In the genomic region with DNA sequence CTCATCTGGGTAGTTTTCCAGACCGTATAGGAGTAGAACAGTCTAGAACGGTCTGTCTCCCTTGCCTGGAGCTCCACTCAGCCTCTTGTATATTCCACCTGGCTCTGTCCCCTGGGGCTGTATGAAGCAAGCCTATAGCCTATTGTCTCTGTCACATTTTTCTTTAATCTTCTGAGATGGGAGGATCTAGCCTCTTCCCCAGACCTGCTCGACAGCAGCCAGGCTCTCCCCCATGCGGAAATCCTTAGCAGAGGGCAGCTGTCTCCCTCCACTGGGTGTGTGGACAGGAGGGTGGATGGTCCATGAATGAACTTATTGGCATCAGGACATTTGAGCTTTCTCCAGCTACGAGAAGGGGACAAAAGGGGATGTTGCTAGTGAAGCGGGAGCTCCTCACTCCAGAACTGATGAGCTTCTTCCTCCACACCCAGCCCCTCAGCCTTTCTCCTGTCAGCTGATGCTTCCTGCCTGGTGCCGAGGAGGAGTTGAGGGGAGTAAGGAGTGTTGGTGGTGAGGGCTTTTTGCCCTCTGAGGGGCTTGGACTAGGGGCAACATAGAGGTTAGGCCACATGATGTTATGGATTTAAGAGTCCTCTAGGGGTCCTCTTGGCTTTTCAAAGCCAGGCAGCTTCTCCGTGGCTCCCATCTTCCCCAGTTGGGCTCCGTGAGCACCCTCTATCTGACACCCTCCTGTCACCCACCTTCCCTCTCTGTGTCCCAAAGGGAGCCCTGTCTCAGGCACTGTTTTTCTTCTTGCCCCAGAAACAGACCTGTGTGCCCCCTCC, we compare ENCODE assay signal across 10 cellular contexts. TPM values are rescaled to one million over a fixed set of nuclear protein-coding genes. Genes with fewer than 3 reads are reported as not detected.
DNase-seq lines count a peak whose midpoint lies in the region; ATAC-seq, FAIRE-seq and TF ChIP-seq lines count a peak whose summit lies in the region.
"Had no signal": no experiment of that assay in that cellular context is flagged by ENCODE, and none has a peak within 500 bp of the region (broad histone marks: within the 10 kb centered on the region; RNA-seq: fewer than 3 reads in every experiment).

No MANE protein-coding gene starts in this region.

- H3K79me2 ChIP-seq in astrocyte (ENCODE audit: insufficient read depth, low read length) = peaks cover 85% of the 10 kb centered on the region

- peak overlapping the region; percentile 77 for H3K9ac ChIP-seq in astrocyte (ENCODE audit: low read length)

- DNase-seq in heart right ventricle = no peak
- DNase-seq in left ventricle myocardium superior = no peak
- no peak for DNase-seq in astrocyte (ENCODE audit: low read depth)
- DNase-seq in urothelium cell line (ENCODE audit: low spot score) = no peak
- no peak for DNase-seq in activated T-cell treated with anti-CD3 and anti-CD28 coated beads, Interleukin-2, amount 50 U/mL, for 48 hours
- DNase-seq in glomerular visceral epithelial cell (ENCODE audit: extremely low spot score) = no peak
- no peak for DNase-seq in immature natural killer cell

- peaks cover 51% of the 10 kb centered on the region for H3K4me1 Mint-ChIP-seq in astrocyte (ENCODE audit: low read depth, unreplicated experiment)
- peaks cover 6 to 14% of the 10 kb centered on the region in 2 donors for H3K4me1 Mint-ChIP-seq in immature natural killer cell

- H4K20me1 ChIP-seq in astrocyte (ENCODE audit: insufficient read depth, low read length) = peaks cover 70% of the 10 kb centered on the region

- H3K9me3 ChIP-seq in heart right ventricle (no peaks in the 10 kb centered on the region), astrocyte (ENCODE audit: insufficient read depth, low read depth, low read length) (no peaks in the 10 kb centered on the region)
- H3K9me3 ChIP-seq: neutrophil had no signal

- intact Hi-C loops in heart right ventricle (cut with DNase I) (no loop called here), left ventricle myocardium superior (cut with micrococcal nuclease) (no loop called here)

- H3K9me3 Mint-ChIP-seq in astrocyte (ENCODE audit: unreplicated experiment) (peaks cover 1% of the 10 kb centered on the region), immature natural killer cell (no peaks in the 10 kb centered on the region)

- no peak for ATAC-seq in heart right ventricle
- ATAC-seq in left ventricle myocardium superior = no peak

- FAIRE-seq in astrocyte (lab: Jason Lieb, UNC) = no peak
- no peak for FAIRE-seq in urothelium cell line (lab: Jason Lieb, UNC)

- H3K4me3 Mint-ChIP-seq in astrocyte (ENCODE audit: unreplicated experiment) (peak overlapping the region; percentile 34), immature natural killer cell (peak overlapping the region in 1 of 5 donors; percentile 5)
- H3K4me3 Mint-ChIP-seq: CD14-positive monocyte had no signal

- H3K36me3 ChIP-seq in heart right ventricle = peaks cover 0 to 38% (median 25%) of the 10 kb centered on the region in 9 donors
- peaks cover 7% of the 10 kb centered on the region for H3K36me3 ChIP-seq in astrocyte (ENCODE audit: insufficient read depth, low read length)
- H3K36me3 ChIP-seq: neutrophil had no signal

- H3K27me3 Mint-ChIP-seq in astrocyte (ENCODE audit: low read depth, unreplicated experiment) (no peaks in the 10 kb centered on the region), immature natural killer cell (ENCODE audit: low read depth in 3 of 3) (peaks cover 8 to 20% (median 9%) of the 10 kb centered on the region in 3 donors)

- H3K4me1 ChIP-seq in heart right ventricle = peaks cover 32 to 94% (median 79%) of the 10 kb centered on the region in 9 donors
- H3K4me1 ChIP-seq in astrocyte (ENCODE audit: insufficient read depth, low read length) = peaks cover 50% of the 10 kb centered on the region

- WGBS in heart right ventricle, 2 donors = 53% methylated on average over 9 of the region's 9 CpGs

- H3K27ac ChIP-seq in heart right ventricle (peak overlapping the region in 9 of 10 donors; percentile 76 to 94 (median 87)), astrocyte (ENCODE audit: low read depth, low read length) (no peak overlapping the region), layer of hippocampus (ENCODE audit: low read depth, low read length) (peak overlapping the region; percentile 94)
- H3K27ac ChIP-seq: neutrophil had no signal

- H3K27ac Mint-ChIP-seq in astrocyte (ENCODE audit: unreplicated experiment) (no peak overlapping the region), immature natural killer cell (no peak overlapping the region)

- peak in 2 of 9 donors; percentile 11 to 45 for TF ChIP-seq CTCF in heart right ventricle (IDR thresholded peaks at IDR 0.05)
- TF ChIP-seq CTCF in astrocyte (IDR thresholded peaks at IDR 0.05; ENCODE audit: insufficient read depth, low read depth, low read length) = no peak

- peaks cover 8% of the 10 kb centered on the region for H3K36me3 Mint-ChIP-seq in astrocyte (ENCODE audit: low read depth, unreplicated experiment)
- H3K36me3 Mint-ChIP-seq in immature natural killer cell = no peaks in the 10 kb centered on the region

- peak overlapping the region in 5 of 10 donors; percentile 50 to 61 (median 56) for H3K4me3 ChIP-seq in heart right ventricle
- H3K4me3 ChIP-seq in astrocyte (ENCODE audit: insufficient read depth, low read depth, low read length) = no peak overlapping the region

- H3K4me2 ChIP-seq in astrocyte (ENCODE audit: low read length) = peak overlapping the region; percentile 94

- H3K27me3 ChIP-seq in heart right ventricle (peaks cover 0 to 26% (median 0%) of the 10 kb centered on the region in 7 donors), astrocyte (ENCODE audit: insufficient read depth, low read length) (no peaks in the 10 kb centered on the region), layer of hippocampus (ENCODE audit: control insufficient read depth, insufficient read depth, low read length) (no peaks in the 10 kb centered on the region)

- H2AFZ ChIP-seq in astrocyte (ENCODE audit: low read depth, low read length) = no peak overlapping the region

RNA-seq across cellular contexts. Expression of a gene that starts 28.0 kb away (rescaled TPM):
- total RNA-seq in heart right ventricle (10 to 100 TPM; 48.3 to 78.4 (median 68.0) TPM), left ventricle myocardium superior (70.3 TPM), astrocyte (88.5 and 118 TPM in 2 replicates)
- polyA plus RNA-seq in heart right ventricle (10 to 100 TPM; 31.5 to 33.2 TPM), immature natural killer cell (not detected)
